8 cellular contexts compared by ENCODE assay signal in the genomic region with DNA sequence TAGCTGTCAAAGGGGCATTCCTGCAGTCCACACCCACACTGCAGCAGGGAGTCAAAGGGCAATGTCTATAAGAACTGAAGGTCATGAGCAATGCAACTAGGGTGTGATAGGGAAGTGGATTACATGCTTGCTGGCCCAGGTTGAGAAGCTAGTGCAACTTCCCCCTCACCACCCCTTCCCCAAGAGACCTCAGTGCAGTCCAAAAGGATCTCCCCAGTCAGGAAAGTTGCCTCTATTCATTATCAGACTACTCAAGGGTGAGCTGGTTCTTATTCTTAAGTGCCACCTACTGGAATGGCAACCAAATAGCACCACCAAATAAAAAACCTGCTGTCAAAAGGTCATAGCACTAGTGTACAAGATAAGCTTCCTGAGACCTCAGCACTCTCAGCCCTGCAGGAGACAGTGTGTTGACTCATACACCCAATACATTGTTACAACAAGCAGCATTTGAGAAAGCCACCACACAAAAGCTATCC. TPM values are rescaled to one million over a fixed set of nuclear protein-coding genes. Genes with fewer than 3 reads are reported as not detected.
DNase-seq lines count a peak whose midpoint lies in the region; ATAC-seq and TF ChIP-seq lines count a peak whose summit lies in the region.

No MANE protein-coding gene starts in this region.

- DNase-seq in AG09309 (ENCODE audit: low read depth) (no peak), LNCaP clone FGC (ENCODE audit: low read depth) (peak; percentile 8), dermis blood vessel endothelial cell (peak; percentile 73), DMS79 treated with DMSO at 0.1 percent for 48 hours (lab: John Stamatoyannopoulos, UW) (no peak), cardiac septum (ENCODE audit: low spot score) (no peak)
- DNase-seq in stimulated activated naive CD4-positive, alpha-beta T cell treated with Interleukin-2 at 50 U/mL for 16 hours (lab: John Stamatoyannopoulos, UW), result no peak

- ATAC-seq in GM18907 (IDR thresholded peaks at IDR 0.05; ENCODE audit: unreplicated experiment) (peak; percentile 63), HG03439 (IDR thresholded peaks at IDR 0.05; ENCODE audit: unreplicated experiment) (no peak)

- TF ChIP-seq CTCF in AG09309 (IDR thresholded peaks at IDR 0.05; ENCODE audit: control insufficient read depth, insufficient read depth, low read depth, low read length, missing control alignments), result peak; percentile 22
- peak; percentile 63 for TF ChIP-seq CTCF in LNCaP clone FGC (IDR thresholded peaks at IDR 0.05; ENCODE audit: control insufficient read depth, extremely low read depth, insufficient read depth)

- H3K4me3 ChIP-seq in AG09309 (ENCODE audit: control insufficient read depth, low read depth, low read length) (no peak overlapping the region), LNCaP clone FGC (ENCODE audit: low read depth, low read length) (no peak overlapping the region)

- intact Hi-C loops in cardiac septum (cut with DNase I), result no loop called here

RNA-seq across cellular contexts. Expression of gene MTERF1, which starts 28.2 kb away (rescaled TPM):
- total RNA-seq in dermis blood vessel endothelial cell, result 10.9 and 15.4 TPM in 2 replicates
- 7.5 TPM for total RNA-seq in cardiac septum

Comparison
In these comparisons a context has a peak if more than half of its experiments do, and no peak if none do; other contexts are left out.
1. DNase-seq: peak in LNCaP clone FGC (single experiment) and dermis blood vessel endothelial cell (single experiment); none in AG09309 (single experiment), stimulated activated naive CD4-positive, alpha-beta T cell treated with Interleukin-2 at 50 U/mL for 16 hours (single experiment), DMS79 treated with DMSO at 0.1 percent for 48 hours (single experiment) and cardiac septum (single experiment).